In genomic region chr16:18591908-18592307, GRCh38 we compare ENCODE assay signal across 8 cellular contexts. TPM values are rescaled to one million over a fixed set of nuclear protein-coding genes. Genes with fewer than 3 reads are reported as not detected.
A peak's percentile ranks its signal among the peaks of the same experiment; 100 is the strongest.
DNase-seq lines count a peak whose midpoint lies in the region; TF ChIP-seq lines count a peak whose summit lies in the region.
"Not testable (repeated sequence)": the region's sequence is repeated elsewhere in the genome, so short reads cannot be mapped to it uniquely, and the experiment has no call there.

No MANE protein-coding gene starts in this region.

- H3K9me3 Mint-ChIP-seq in activated naive CD4-positive, alpha-beta T cell treated with anti-CD3 and anti-CD28 coated beads for 36 hours: not testable (repeated sequence)

- not testable (repeated sequence) for H3K27me3 Mint-ChIP-seq in activated naive CD4-positive, alpha-beta T cell treated with anti-CD3 and anti-CD28 coated beads for 36 hours (ENCODE audit: low read depth)

- in situ Hi-C loops in KBM-7 (cut with MboI; ENCODE audit: low pct_unique_long_range_greater_than_20kb, low sequenced_read_pairs); SK-MEL-5 (cut with HindIII; ENCODE audit: low pct_unique_long_range_greater_than_20kb, low sequenced_read_pairs); transverse colon (cut with MboI; ENCODE audit: low pct_ligation_motif_present in 1 of 4, low pct_unique_long_range_greater_than_20kb in 1 of 4, low sequenced_read_pairs in 3 of 4): not testable (repeated sequence)

- WGBS in transverse colon (ENCODE audit: low coverage in 1 of 2), 2 donors: 67 to 70% methylated on average over 1 to 4 of the region's 4 CpGs

- H3K4me3 ChIP-seq in transverse colon: not testable (repeated sequence)

- not testable (repeated sequence) for H3K27ac ChIP-seq in transverse colon

- not testable (repeated sequence) for TF ChIP-seq EP300 in transverse colon (IDR thresholded peaks at IDR 0.05; ENCODE audit: low read depth)

- not testable (repeated sequence) for H3K4me3 Mint-ChIP-seq in activated naive CD4-positive, alpha-beta T cell treated with anti-CD3 and anti-CD28 coated beads for 36 hours

- H3K4me1 Mint-ChIP-seq in activated naive CD4-positive, alpha-beta T cell treated with anti-CD3 and anti-CD28 coated beads for 36 hours (ENCODE audit: low read depth): not testable (repeated sequence)

- intact Hi-C loops in activated naive CD4-positive, alpha-beta T cell treated with anti-CD3 and anti-CD28 coated beads for 36 hours (cut with micrococcal nuclease); transverse colon (cut with DNase I; ENCODE audit: low total_unique reads): not testable (repeated sequence)

- TF ChIP-seq CTCF in transverse colon (IDR thresholded peaks at IDR 0.05): peak in 1 of 5 experiments; percentile 12

- not testable (repeated sequence) for TF ChIP-seq POLR2A in erythroblast (IDR thresholded peaks at IDR 0.05; ENCODE audit: low read length); transverse colon (IDR thresholded peaks at IDR 0.05)

- not testable (repeated sequence) for H3K27me3 ChIP-seq in transverse colon

- H3K36me3 ChIP-seq in transverse colon: not testable (repeated sequence)

- H3K4me1 ChIP-seq in transverse colon: not testable (repeated sequence)

- peak; percentile 47 for DNase-seq in EH (ENCODE audit: low read depth)
- peak; percentile 68 for DNase-seq in KBM-7
- peak; percentile 1 for DNase-seq in NCI-H446 treated with DMSO at 0.1 percent for 48 hours (lab: John Stamatoyannopoulos, UW)
- DNase-seq in SK-MEL-5 (ENCODE audit: low read depth, low spot score): peak; percentile 64
- peak; percentile 18 for DNase-seq in activated naive CD4-positive, alpha-beta T cell treated with anti-CD3 and anti-CD28 coated beads for 36 hours
- peak; percentile 52 to 61 for DNase-seq in erythroblast (lab: John Stamatoyannopoulos, UW)
- DNase-seq in left kidney (ENCODE audit: low read depth, low spot score): peak; percentile 43
- peak; percentile 33 for DNase-seq in transverse colon

- H3K9me3 ChIP-seq in transverse colon: not testable (repeated sequence)

- CTCF ChIA-PET in activated naive CD4-positive, alpha-beta T cell treated with anti-CD3 and anti-CD28 coated beads for 36 hours (lab: Charles Lee): not testable (repeated sequence)

- H3K36me3 Mint-ChIP-seq in activated naive CD4-positive, alpha-beta T cell treated with anti-CD3 and anti-CD28 coated beads for 36 hours (ENCODE audit: low read depth): not testable (repeated sequence)

- H3K27ac Mint-ChIP-seq in activated naive CD4-positive, alpha-beta T cell treated with anti-CD3 and anti-CD28 coated beads for 36 hours: not testable (repeated sequence)

RNA-seq across cellular contexts. Expression of gene NOMO2, which starts 30.0 kb away (rescaled TPM):
- total RNA-seq in SK-MEL-5 (2014; rRNA removed; shearing (Covaris generic)): 101 and 110 TPM in 2 replicates
- polyA plus RNA-seq in SK-MEL-5 (2015; cell fraction: cytosol; rRNA removed): 142 and 171 TPM in 2 replicates
- polyA plus RNA-seq in SK-MEL-5 (2015; cell fraction: nucleus; rRNA removed): 31.9 and 41.3 TPM in 2 replicates
- total RNA-seq in activated naive CD4-positive, alpha-beta T cell treated with anti-CD3 and anti-CD28 coated beads for 36 hours: 10 to 100 TPM; 54.6 to 72.9 TPM
- total RNA-seq in transverse colon: 10 to 100 TPM; 18.7 to 90.3 (median 74.1) TPM

Comparison
In these comparisons a context has a peak if more than half of its experiments do, and no peak if none do; other contexts are left out.
1. DNase-seq: peak in every context shown above with its lines; median percentile 68 in KBM-7; 64 in SK-MEL-5; 56 in erythroblast; 47 in EH; 43 in left kidney; 33 in transverse colon; 18 in activated naive CD4-positive, alpha-beta T cell treated with anti-CD3 and anti-CD28 coated beads for 36 hours; 1 in NCI-H446 treated with DMSO at 0.1 percent for 48 hours.